10 cellular contexts compared by ENCODE assay signal in the genomic region with DNA sequence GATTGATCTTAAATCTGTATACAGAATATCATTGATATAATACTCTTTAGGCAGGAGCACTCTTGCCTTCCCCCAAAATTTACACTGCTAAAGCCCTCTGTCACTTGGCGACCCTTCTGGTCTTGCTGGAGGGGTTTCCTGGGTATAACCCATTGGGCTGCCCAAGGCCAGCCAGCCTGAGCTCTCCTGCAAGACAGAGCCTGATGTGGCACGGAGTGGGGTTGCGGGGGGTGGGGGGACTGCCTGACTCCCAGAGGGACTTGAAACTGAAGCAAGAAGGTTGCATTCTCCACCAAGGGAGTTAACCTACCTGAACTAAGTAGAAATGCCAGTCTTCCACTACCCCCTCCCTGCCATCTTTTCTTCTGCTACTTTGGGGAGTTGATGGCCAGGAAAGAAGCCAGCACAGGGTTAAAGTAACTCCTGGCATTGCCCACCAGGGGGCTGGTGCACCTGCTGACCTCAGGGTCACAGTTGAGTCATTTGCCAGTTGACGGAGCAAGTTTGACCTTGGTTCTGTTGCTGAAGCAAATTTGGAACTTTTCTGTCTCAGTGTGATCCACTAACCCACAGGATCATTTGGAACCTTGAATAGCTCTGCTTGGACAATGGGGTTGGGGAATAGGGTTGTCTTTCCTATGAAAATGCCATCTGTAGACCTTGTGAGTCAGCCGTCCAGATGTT.
DNase-seq lines count a peak whose midpoint lies in the region; ATAC-seq, FAIRE-seq and TF ChIP-seq lines count a peak whose summit lies in the region.
"Had no signal": no experiment of that assay in that cellular context is flagged by ENCODE, and none has a peak within 500 bp of the region (broad histone marks: within the 10 kb centered on the region; RNA-seq: fewer than 3 reads in every experiment).

No MANE protein-coding gene starts in this region.

- no peak overlapping the region for H3K27ac Mint-ChIP-seq in activated CD4-positive, alpha-beta T cell treated with anti-CD3 and anti-CD28 coated beads, Interleukin-2, amount 10 ng/mL, durations not matched to agents 24 days and 14 days
- no peak overlapping the region for H3K27ac Mint-ChIP-seq in MCF 10A (ENCODE audit: low read depth, unreplicated experiment)

- H3K4me1 ChIP-seq in pancreas: no peaks in the 10 kb centered on the region

- no TSS peak for BruUV-seq in MCF 10A (replicated peaks; lab: Mats Ljungman, UMichigan)

- FAIRE-seq in pancreas (lab: Jason Lieb, UNC) (no peak), GM19239 (lab: Jason Lieb, UNC) (no peak)
- FAIRE-seq: colon had no signal

- TF ChIP-seq CTCF in MCF 10A (IDR thresholded peaks at IDR 0.05; ENCODE audit: unreplicated experiment) (peak; percentile 24), pancreas (IDR thresholded peaks at IDR 0.05) (peak in 2 of 4 donors; percentile 10 to 22)

- POLR2A ChIA-PET in MCF 10A (lab: Yijun Ruan, JAX): no interaction called here

- whole genome bisulfite sequencing in pancreas, 2 donors: 60 to 66% methylated on average over 5 of the region's 5 CpGs

- H3K36me3 ChIP-seq in pancreas: peaks cover 3 to 51% (median 32%) of the 10 kb centered on the region in 3 donors

- H3K9me3 ChIP-seq in pancreas: no peaks in the 10 kb centered on the region

- H3K4me3 ChIP-seq in pancreas: no peak overlapping the region

- no peaks in the 10 kb centered on the region for H3K27me3 Mint-ChIP-seq in activated CD4-positive, alpha-beta T cell treated with anti-CD3 and anti-CD28 coated beads, Interleukin-2, amount 10 ng/mL, durations not matched to agents 24 days and 14 days
- no peaks in the 10 kb centered on the region for H3K27me3 Mint-ChIP-seq in MCF 10A (ENCODE audit: insufficient read depth, unreplicated experiment)

- no peak overlapping the region for H3K4me3 Mint-ChIP-seq in activated CD4-positive, alpha-beta T cell treated with anti-CD3 and anti-CD28 coated beads, Interleukin-2, amount 10 ng/mL, durations not matched to agents 24 days and 14 days
- H3K4me3 Mint-ChIP-seq in MCF 10A (ENCODE audit: unreplicated experiment): no peak overlapping the region

- CTCF ChIA-PET in MCF 10A (lab: Yijun Ruan, JAX): interaction anchor here (0.6 to 1.4 kb wide), 2 partner anchors 93 to 142 kb away, joined by 4 to 6 read pairs; no protein-coding TSS in a partner anchor

- peaks cover 51% of the 10 kb centered on the region for H3K36me3 Mint-ChIP-seq in activated CD4-positive, alpha-beta T cell treated with anti-CD3 and anti-CD28 coated beads, Interleukin-2, amount 10 ng/mL, durations not matched to agents 24 days and 14 days (ENCODE audit: low read depth)
- peaks cover 86% of the 10 kb centered on the region for H3K36me3 Mint-ChIP-seq in MCF 10A (ENCODE audit: insufficient read depth, unreplicated experiment)

- DNase-seq in activated CD4-positive, alpha-beta T cell treated with anti-CD3 and anti-CD28 coated beads, Interleukin-2, amount 10 ng/mL, durations not matched to agents 24 days and 14 days: peak; percentile 60
- no peak for DNase-seq in activated CD4-positive, alpha-beta T cell treated with anti-CD3 and anti-CD28 coated beads for 1 hour
- peak; percentile 56 for DNase-seq in HT-29 (ENCODE audit: low spot score)
- peak; percentile 28 for DNase-seq in MCF 10A (ENCODE audit: unreplicated experiment)
- DNase-seq in pancreas: peak in 2 of 6 donors; percentile 31 to 53
- no peak for DNase-seq in GM19239 (ENCODE audit: insufficient read length, low spot score)
- DNase-seq in cardiac septum (ENCODE audit: low spot score): no peak

- no peak overlapping the region for H3K27ac ChIP-seq in pancreas
- H3K27ac ChIP-seq: C4-2B had no signal

- H3K4me1 Mint-ChIP-seq in activated CD4-positive, alpha-beta T cell treated with anti-CD3 and anti-CD28 coated beads, Interleukin-2, amount 10 ng/mL, durations not matched to agents 24 days and 14 days: peaks cover 11% of the 10 kb centered on the region
- no peaks in the 10 kb centered on the region for H3K4me1 Mint-ChIP-seq in MCF 10A (ENCODE audit: insufficient read depth, unreplicated experiment)

- intact Hi-C loops in activated CD4-positive, alpha-beta T cell treated with anti-CD3 and anti-CD28 coated beads, Interleukin-2, amount 10 ng/mL, durations not matched to agents 24 days and 14 days (cut with micrococcal nuclease): no loop called here
- intact Hi-C loops in MCF 10A (cut with micrococcal nuclease): no loop called here
- intact Hi-C loops in pancreas (cut with DNase I): no loop called here
- intact Hi-C loops in cardiac septum (cut with DNase I): no loop called here

- ATAC-seq in pancreas (peak; percentile 48 to 59 (median 54)), GM18517 (IDR thresholded peaks at IDR 0.05; ENCODE audit: unreplicated experiment) (no peak)

- H3K27me3 ChIP-seq in pancreas: no peaks in the 10 kb centered on the region

- no peaks in the 10 kb centered on the region for H3K9me3 Mint-ChIP-seq in activated CD4-positive, alpha-beta T cell treated with anti-CD3 and anti-CD28 coated beads, Interleukin-2, amount 10 ng/mL, durations not matched to agents 24 days and 14 days
- H3K9me3 Mint-ChIP-seq in MCF 10A (ENCODE audit: unreplicated experiment): no peaks in the 10 kb centered on the region

Comparison
In these comparisons a context has a peak if more than half of its experiments do, and no peak if none do; other contexts are left out.
1. DNase-seq: peak in activated CD4-positive, alpha-beta T cell treated with anti-CD3 and anti-CD28 coated beads, Interleukin-2, amount 10 ng/mL, durations not matched to agents 24 days and 14 days (single experiment), HT-29 (single experiment) and MCF 10A (single experiment); none in activated CD4-positive, alpha-beta T cell treated with anti-CD3 and anti-CD28 coated beads for 1 hour (single experiment), GM19239 (single experiment) and cardiac septum (single experiment).